ENCODE assay signal across 6 cellular contexts in the genomic region with DNA sequence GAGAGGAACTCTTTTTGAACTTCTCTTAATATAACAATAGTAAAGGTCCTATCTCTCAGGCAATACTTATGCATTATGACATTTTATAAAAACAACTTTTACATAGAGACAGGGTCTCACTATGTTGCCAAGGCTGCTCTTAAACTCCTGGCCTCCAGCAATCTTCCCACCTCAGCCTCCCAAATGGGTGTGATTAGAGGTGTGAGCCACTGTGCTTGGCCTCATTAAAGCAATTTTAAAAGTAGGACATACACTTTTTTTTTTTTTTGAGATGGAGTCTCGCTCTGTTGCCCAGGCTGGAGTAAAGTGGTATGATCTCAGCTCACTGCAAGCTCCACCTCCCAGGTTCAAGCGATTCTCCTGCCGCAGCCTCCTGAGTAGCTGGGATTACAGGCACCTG. TPM values are rescaled to one million over a fixed set of nuclear protein-coding genes. Genes with fewer than 3 reads are reported as not detected.
"Had no signal": no experiment of that assay in that cellular context is flagged by ENCODE, and none has a peak within 500 bp of the region (broad histone marks: within the 10 kb centered on the region; RNA-seq: fewer than 3 reads in every experiment).

No MANE protein-coding gene starts in this region.

RNA-seq across cellular contexts. Expression of gene TLR10, which starts 1.7 kb away (rescaled TPM):
- total RNA-seq: activated CD4-positive, alpha-beta T cell treated with anti-CD3 and anti-CD28 coated beads for 36 hours; activated T-helper 2 cell treated with anti-CD3 and anti-CD28 coated beads, Interferon-gamma antibody, Interleukin-2, Interleukin-4, amounts not matched to agents 10 μg/mL and 5 μg/mL and 100 μg/mL, durations not matched to agents 14 hours and 24 hours and 36 hours; astrocyte; LHCN-M2; RPMI7951; SJCRH30 had no signal
